14 cellular contexts compared by ENCODE assay signal in the genomic region with DNA sequence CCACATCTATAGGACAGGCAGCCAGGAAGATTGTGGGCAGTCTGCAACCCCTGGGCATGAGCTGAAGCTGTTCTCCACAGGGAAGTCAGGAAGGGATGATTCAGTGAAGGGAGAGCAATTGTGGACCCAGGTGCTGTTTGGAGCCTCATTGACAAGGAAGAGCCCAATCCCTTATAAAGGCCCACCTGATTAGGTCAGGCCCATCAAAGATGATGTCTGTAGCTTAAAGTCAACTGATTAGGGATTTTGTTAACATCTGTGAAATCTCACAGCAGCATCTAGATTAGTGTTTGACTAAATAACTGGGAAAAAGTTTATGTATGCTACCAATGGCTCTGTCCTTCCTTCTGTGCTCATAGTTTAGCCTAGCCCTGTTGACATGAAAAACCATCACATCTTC.
DNase-seq lines count a peak whose midpoint lies in the region; ATAC-seq and TF ChIP-seq lines count a peak whose summit lies in the region.
"Had no signal": no experiment of that assay in that cellular context is flagged by ENCODE, and none has a peak within 500 bp of the region (broad histone marks: within the 10 kb centered on the region; RNA-seq: fewer than 3 reads in every experiment).

No MANE protein-coding gene starts in this region.

- no TSS peak for BruUV-seq in MCF 10A (replicated peaks; lab: Mats Ljungman, UMichigan)

- no peaks in the 10 kb centered on the region for H3K79me2 ChIP-seq in GM23248 (ENCODE audit: insufficient read depth)

- H3K27me3 Mint-ChIP-seq in WTC11 (ENCODE audit: low read depth) (no peaks in the 10 kb centered on the region), neural crest cell (ENCODE audit: low read depth) (no peaks in the 10 kb centered on the region), MCF 10A (ENCODE audit: insufficient read depth, unreplicated experiment) (no peaks in the 10 kb centered on the region)

- H3K4me1 Mint-ChIP-seq in WTC11 (peaks cover 33% of the 10 kb centered on the region), neural crest cell (no peaks in the 10 kb centered on the region), MCF 10A (ENCODE audit: insufficient read depth, unreplicated experiment) (peaks cover 5% of the 10 kb centered on the region)
- H3K4me1 Mint-ChIP-seq: CD4-positive, alpha-beta memory T cell had no signal

- H3K9me3 ChIP-seq in GM23248 (ENCODE audit: low read depth): no peaks in the 10 kb centered on the region
- H3K9me3 ChIP-seq: BE2C had no signal

- no peak overlapping the region for H2AFZ ChIP-seq in GM23248

- H3K4me3 Mint-ChIP-seq in WTC11 (no peak overlapping the region), neural crest cell (no peak overlapping the region), MCF 10A (ENCODE audit: unreplicated experiment) (no peak overlapping the region)
- H3K4me3 Mint-ChIP-seq: CD4-positive, alpha-beta memory T cell had no signal

- H4K20me1 ChIP-seq in GM23248 (ENCODE audit: insufficient read depth): no peaks in the 10 kb centered on the region

- H3K27me3 ChIP-seq in GM23248 (replicated peaks; ENCODE audit: insufficient read depth): no peaks in the 10 kb centered on the region
- H3K27me3 ChIP-seq: BE2C had no signal

- H3K9me3 Mint-ChIP-seq in WTC11 (no peaks in the 10 kb centered on the region), neural crest cell (peaks cover 8% of the 10 kb centered on the region), MCF 10A (ENCODE audit: unreplicated experiment) (no peaks in the 10 kb centered on the region)

- CTCF ChIA-PET in WTC11 (lab: Charles Lee) (interaction anchor here (3.3 kb wide), 1 partner anchor 13 kb away, joined by 15 read pairs; no protein-coding TSS in a partner anchor), MCF 10A (lab: Yijun Ruan, JAX) (no interaction called here)

- TF ChIP-seq CTCF in WTC11 (IDR thresholded peaks at IDR 0.05): no peak
- no peak for TF ChIP-seq CTCF in epithelial cell of esophagus (IDR thresholded peaks at IDR 0.05; ENCODE audit: insufficient read depth, low read depth, low read length, missing control alignments)
- no peak for TF ChIP-seq CTCF in neural crest cell (conservative IDR thresholded peaks at IDR 0.05)
- no peak for TF ChIP-seq CTCF in MCF 10A (IDR thresholded peaks at IDR 0.05; ENCODE audit: unreplicated experiment)

- H3F3A ChIP-seq in GM23248 (ENCODE audit: insufficient read depth): 0 out of 2 replicates have a peak, but pooled peaks cover under 1% of the 10 kb centered on the region

- H3K4me3 ChIP-seq in epithelial cell of esophagus (ENCODE audit: low read length) (no peak overlapping the region), GM23248 (no peak overlapping the region)

- H3K36me3 Mint-ChIP-seq in WTC11 (peaks cover 8% of the 10 kb centered on the region), neural crest cell (ENCODE audit: low read depth) (peaks cover 7% of the 10 kb centered on the region), MCF 10A (ENCODE audit: insufficient read depth, unreplicated experiment) (no peaks in the 10 kb centered on the region)
- H3K36me3 Mint-ChIP-seq: CD4-positive, alpha-beta memory T cell had no signal

- H3K4me2 ChIP-seq in GM23248 (ENCODE audit: unreplicated experiment): no peak overlapping the region

- peak; percentile 28; the same call in 1 of the 2 replicates for ATAC-seq in WTC11
- ATAC-seq: HepG2 had no signal

- no peaks in the 10 kb centered on the region for H3K36me3 ChIP-seq in GM23248 (ENCODE audit: low read depth)
- H3K36me3 ChIP-seq: BE2C had no signal

- intact Hi-C loops in MCF 10A (cut with micrococcal nuclease): no loop called here

- H3K9ac ChIP-seq in GM23248: no peak overlapping the region

- DNase-seq in WTC11 (ENCODE audit: low spot score) (no peak), epithelial cell of esophagus (ENCODE audit: low read depth) (peak; percentile 16), neural crest cell (ENCODE audit: low read depth, low spot score) (no peak), GM23248 (no peak), AML-193 (lab: John Stamatoyannopoulos, UW) (no peak), MCF 10A (ENCODE audit: unreplicated experiment) (no peak)
- DNase-seq in stimulated activated CD4-positive, alpha-beta T cell treated with anti-CD3 and anti-CD28 coated beads, Interleukin-4, amount 100 ng/mL, for 1 hour: no peak
- DNase-seq: BE2C; CD4-positive, alpha-beta memory T cell; DMS53; GF-D8; H7 had no signal

- POLR2A ChIA-PET in WTC11 (lab: Charles Lee): no interaction called here
- POLR2A ChIA-PET in MCF 10A (lab: Yijun Ruan, JAX): no interaction called here

- no peaks in the 10 kb centered on the region for H3K9me2 ChIP-seq in GM23248 (ENCODE audit: insufficient read depth)

- no peak overlapping the region for H3K27ac ChIP-seq in GM23248
- H3K27ac ChIP-seq: C4-2B had no signal

- peaks cover 5% of the 10 kb centered on the region; the same call in 1 of the 2 replicates for H3K4me1 ChIP-seq in GM23248 (ENCODE audit: insufficient read depth)

- H3K27ac Mint-ChIP-seq in WTC11 (no peak overlapping the region; the same call in 1 of the 2 replicates), neural crest cell (ENCODE audit: unreplicated experiment) (peak overlapping the region; percentile 38), MCF 10A (ENCODE audit: low read depth, unreplicated experiment) (no peak overlapping the region)
- H3K27ac Mint-ChIP-seq: CD4-positive, alpha-beta memory T cell had no signal

- in situ Hi-C loops in GM23248 (cut with MboI): no loop called here

TF ChIP-seq in WTC11, 78 proteins besides CTCF, POLR2A, EP300 and RAD21:
- TF ChIP-seq ZNF232 (CRISPR knock-in tag; IDR thresholded peaks at IDR 0.05): no peak
- TF ChIP-seq CREB1 (CRISPR knock-in tag; IDR thresholded peaks at IDR 0.05): no peak
- TF ChIP-seq ESRRA (CRISPR knock-in tag; IDR thresholded peaks at IDR 0.05; ENCODE audit: borderline replicate concordance): no peak
- TF ChIP-seq, protein P1, sequence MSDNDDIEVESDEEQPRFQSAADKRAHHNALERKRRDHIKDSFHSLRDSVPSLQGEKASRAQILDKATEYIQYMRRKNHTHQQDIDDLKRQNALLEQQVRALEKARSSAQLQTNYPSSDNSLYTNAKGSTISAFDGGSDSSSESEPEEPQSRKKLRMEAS (CRISPR knock-in tag; IDR thresholded peaks at IDR 0.05): no peak
- no peak for TF ChIP-seq PRRX2 (CRISPR knock-in tag; IDR thresholded peaks at IDR 0.05)
- no peak for TF ChIP-seq ZNF219 (CRISPR knock-in tag; IDR thresholded peaks at IDR 0.05; ENCODE audit: borderline replicate concordance)
- TF ChIP-seq ZNF396 (CRISPR knock-in tag; IDR thresholded peaks at IDR 0.05; ENCODE audit: borderline replicate concordance): no peak
- TF ChIP-seq, protein P2, sequence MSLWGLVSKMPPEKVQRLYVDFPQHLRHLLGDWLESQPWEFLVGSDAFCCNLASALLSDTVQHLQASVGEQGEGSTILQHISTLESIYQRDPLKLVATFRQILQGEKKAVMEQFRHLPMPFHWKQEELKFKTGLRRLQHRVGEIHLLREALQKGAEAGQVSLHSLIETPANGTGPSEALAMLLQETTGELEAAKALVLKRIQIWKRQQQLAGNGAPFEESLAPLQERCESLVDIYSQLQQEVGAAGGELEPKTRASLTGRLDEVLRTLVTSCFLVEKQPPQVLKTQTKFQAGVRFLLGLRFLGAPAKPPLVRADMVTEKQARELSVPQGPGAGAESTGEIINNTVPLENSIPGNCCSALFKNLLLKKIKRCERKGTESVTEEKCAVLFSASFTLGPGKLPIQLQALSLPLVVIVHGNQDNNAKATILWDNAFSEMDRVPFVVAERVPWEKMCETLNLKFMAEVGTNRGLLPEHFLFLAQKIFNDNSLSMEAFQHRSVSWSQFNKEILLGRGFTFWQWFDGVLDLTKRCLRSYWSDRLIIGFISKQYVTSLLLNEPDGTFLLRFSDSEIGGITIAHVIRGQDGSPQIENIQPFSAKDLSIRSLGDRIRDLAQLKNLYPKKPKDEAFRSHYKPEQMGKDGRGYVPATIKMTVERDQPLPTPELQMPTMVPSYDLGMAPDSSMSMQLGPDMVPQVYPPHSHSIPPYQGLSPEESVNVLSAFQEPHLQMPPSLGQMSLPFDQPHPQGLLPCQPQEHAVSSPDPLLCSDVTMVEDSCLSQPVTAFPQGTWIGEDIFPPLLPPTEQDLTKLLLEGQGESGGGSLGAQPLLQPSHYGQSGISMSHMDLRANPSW (CRISPR knock-in tag; conservative IDR thresholded peaks at IDR 0.05; ENCODE audit: low read depth): no peak
